Comparison of ENCODE assay signal across 22 cellular contexts in the genomic region with DNA sequence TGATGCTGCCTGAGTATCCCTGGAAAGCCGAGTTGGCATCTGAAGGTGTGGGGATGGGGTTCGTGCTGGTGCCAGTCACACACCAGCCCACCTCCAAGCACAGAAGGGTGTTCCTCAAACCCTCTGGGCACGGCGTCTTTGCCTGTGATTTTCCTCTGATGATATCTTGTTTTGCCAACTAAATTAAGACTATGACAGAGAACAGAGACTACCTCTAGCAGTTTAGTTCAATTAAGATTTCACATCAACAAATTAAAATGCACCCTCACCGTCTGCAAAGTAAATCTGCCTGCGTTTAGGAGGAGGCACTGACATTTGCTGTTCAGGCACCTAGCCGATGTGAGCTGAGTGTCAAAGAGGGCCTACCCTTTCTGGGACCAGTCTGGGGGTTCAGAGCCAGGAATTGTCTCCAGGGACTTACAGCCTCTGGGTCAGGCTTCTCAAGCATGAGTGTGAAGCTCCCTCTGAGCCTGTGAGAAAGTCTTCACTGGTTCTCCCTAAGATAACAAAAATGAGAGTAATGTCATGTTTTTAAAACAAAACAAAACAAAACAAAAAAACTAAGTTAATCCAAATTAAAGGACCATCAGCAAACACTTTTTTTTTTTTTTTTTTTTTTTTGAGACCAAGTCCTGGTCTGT. TPM values are rescaled to one million over a fixed set of nuclear protein-coding genes. Genes with fewer than 3 reads are reported as not detected.
DNase-seq lines count a peak whose midpoint lies in the region; ATAC-seq, FAIRE-seq and TF ChIP-seq lines count a peak whose summit lies in the region.
"Had no signal": no experiment of that assay in that cellular context is flagged by ENCODE, and none has a peak within 500 bp of the region (broad histone marks: within the 10 kb centered on the region; RNA-seq: fewer than 3 reads in every experiment).

No MANE protein-coding gene starts in this region.

- intact Hi-C loops in right cardiac atrium (cut with DNase I) (no loop called here), Right ventricle myocardium superior (cut with DNase I) (no loop called here), mucosa of descending colon (cut with DNase I, micrococcal nuclease) (no loop called here)

- WGBS in right cardiac atrium, result 66% methylated on average over 7 of the region's 7 CpGs
- WGBS in smooth muscle cell (ENCODE audit: low lambda C conversion rate), result 80% methylated on average over 7 of the region's 7 CpGs

- H3K27ac ChIP-seq in right cardiac atrium (ENCODE audit: low read length) (no peak overlapping the region), astrocyte (ENCODE audit: low read depth, low read length) (no peak overlapping the region), smooth muscle cell (ENCODE audit: low read depth) (peak overlapping the region; percentile 84)
- H3K27ac ChIP-seq: PC-9 had no signal

- H3K4me3 Mint-ChIP-seq in astrocyte (ENCODE audit: unreplicated experiment), result no peak overlapping the region
- H3K4me3 Mint-ChIP-seq: CD4-positive, CD25-positive, alpha-beta regulatory T cell had no signal

- H3K4me1 Mint-ChIP-seq in astrocyte (ENCODE audit: low read depth, unreplicated experiment), result peaks cover 20% of the 10 kb centered on the region

- peak; percentile 25 to 27 for ATAC-seq in right cardiac atrium
- ATAC-seq in Right ventricle myocardium superior (ENCODE audit: poor library complexity), result no peak
- no peak for ATAC-seq in mucosa of descending colon
- ATAC-seq: Right ventricle myocardium inferior had no signal

- H3K27me3 Mint-ChIP-seq in astrocyte (ENCODE audit: low read depth, unreplicated experiment), result peaks cover 2% of the 10 kb centered on the region

- H3K4me1 ChIP-seq in right cardiac atrium (ENCODE audit: control insufficient read depth, insufficient read depth, low read length) (no peaks in the 10 kb centered on the region), astrocyte (ENCODE audit: insufficient read depth, low read length) (peaks cover 18% of the 10 kb centered on the region), smooth muscle cell (ENCODE audit: low read depth) (peaks cover 9% of the 10 kb centered on the region), mucosa of descending colon (ENCODE audit: low read depth) (no peaks in the 10 kb centered on the region)

- H2AFZ ChIP-seq in astrocyte (ENCODE audit: low read depth, low read length), result no peak overlapping the region
- no peak overlapping the region for H2AFZ ChIP-seq in smooth muscle cell (ENCODE audit: low read depth)
- H2AFZ ChIP-seq: PC-9 had no signal

- H3K27ac Mint-ChIP-seq in astrocyte (ENCODE audit: unreplicated experiment), result peak overlapping the region; percentile 75
- H3K27ac Mint-ChIP-seq: CD4-positive, CD25-positive, alpha-beta regulatory T cell had no signal

- H3K9me3 Mint-ChIP-seq in astrocyte (ENCODE audit: unreplicated experiment), result no peaks in the 10 kb centered on the region

- no peaks in the 10 kb centered on the region for H3K27me3 ChIP-seq in right cardiac atrium (ENCODE audit: control insufficient read depth, insufficient read depth)
- H3K27me3 ChIP-seq in astrocyte (ENCODE audit: insufficient read depth, low read length), result no peaks in the 10 kb centered on the region
- H3K27me3 ChIP-seq in smooth muscle cell (ENCODE audit: low read depth), result no peaks in the 10 kb centered on the region
- H3K27me3 ChIP-seq: MG63 had no signal

- no peaks in the 10 kb centered on the region for H4K20me1 ChIP-seq in astrocyte (ENCODE audit: insufficient read depth, low read length)
- H4K20me1 ChIP-seq in smooth muscle cell (ENCODE audit: low read depth), result no peaks in the 10 kb centered on the region

- no peaks in the 10 kb centered on the region for H3K79me2 ChIP-seq in astrocyte (ENCODE audit: insufficient read depth, low read length)
- no peaks in the 10 kb centered on the region for H3K79me2 ChIP-seq in smooth muscle cell (ENCODE audit: low read depth)

- H3K36me3 Mint-ChIP-seq in astrocyte (ENCODE audit: low read depth, unreplicated experiment), result peaks cover 2% of the 10 kb centered on the region
- H3K36me3 Mint-ChIP-seq: CD4-positive, CD25-positive, alpha-beta regulatory T cell had no signal

- TF ChIP-seq CTCF in astrocyte (IDR thresholded peaks at IDR 0.05; ENCODE audit: insufficient read depth, low read depth, low read length) (no peak), fibroblast of villous mesenchyme (IDR thresholded peaks at IDR 0.05; ENCODE audit: insufficient read depth, low read depth, low read length) (no peak), smooth muscle cell (IDR thresholded peaks at IDR 0.05; ENCODE audit: borderline replicate concordance, insufficient read depth, poor library complexity, severe bottlenecking) (no peak), mucosa of descending colon (IDR thresholded peaks at IDR 0.05) (no peak)

- H3K4me3 ChIP-seq in right cardiac atrium (ENCODE audit: low read length) (no peak overlapping the region), astrocyte (ENCODE audit: insufficient read depth, low read depth, low read length) (no peak overlapping the region), fibroblast of villous mesenchyme (ENCODE audit: low read depth, low read length) (no peak overlapping the region), smooth muscle cell (no peak overlapping the region), mucosa of descending colon (no peak overlapping the region)
- H3K4me3 ChIP-seq: MG63, PC-9 had no signal

- H3K9ac ChIP-seq in astrocyte (ENCODE audit: low read length) (no peak overlapping the region), smooth muscle cell (ENCODE audit: low read depth) (peak overlapping the region; percentile 54)

- DNase-seq in right cardiac atrium (peak in 1 of 3 donors; percentile 19), Right ventricle myocardium superior (no peak), astrocyte (ENCODE audit: low read depth) (no peak), fibroblast of villous mesenchyme (ENCODE audit: low read depth) (peak; percentile 53), smooth muscle cell (lab: John Stamatoyannopoulos, UW; ENCODE audit: unreplicated experiment) (no peak), mucosa of descending colon (no peak), activated gamma-delta T cell treated with Interleukin-2 at 50 U/mL for 16 hours (no peak), NCI-H146 (lab: John Stamatoyannopoulos, UW) (no peak)
- DNase-seq: 8988T; ACHN; CD4-positive, CD25-positive, alpha-beta regulatory T cell; DMS153; KG1; MG63; NCI-H1694; NCI-H2029 treated with DMSO at 0.1 percent for 48 hours; NCI-H2227 treated with DMSO at 0.1 percent for 48 hours; NCI-H526 treated with DMSO at 0.1 percent for 48 hours; PC-9 had no signal

- H3K36me3 ChIP-seq in astrocyte (ENCODE audit: insufficient read depth, low read length) (no peaks in the 10 kb centered on the region), smooth muscle cell (ENCODE audit: low read depth) (no peaks in the 10 kb centered on the region), mucosa of descending colon (ENCODE audit: low read depth) (no peaks in the 10 kb centered on the region)
- H3K36me3 ChIP-seq: MG63 had no signal

- peaks cover 13% of the 10 kb centered on the region for H3F3A ChIP-seq in smooth muscle cell (ENCODE audit: low read depth)

- H3K4me2 ChIP-seq in astrocyte (ENCODE audit: low read length), result no peak overlapping the region
- no peak overlapping the region for H3K4me2 ChIP-seq in smooth muscle cell
- H3K4me2 ChIP-seq: PC-9 had no signal

- H3K9me3 ChIP-seq in right cardiac atrium (ENCODE audit: control insufficient read depth, low read length), result no peaks in the 10 kb centered on the region
- H3K9me3 ChIP-seq in astrocyte (ENCODE audit: insufficient read depth, low read depth, low read length), result no peaks in the 10 kb centered on the region
- H3K9me3 ChIP-seq in smooth muscle cell (replicated peaks; ENCODE audit: low read depth), result no peaks in the 10 kb centered on the region
- no peaks in the 10 kb centered on the region for H3K9me3 ChIP-seq in mucosa of descending colon
- H3K9me3 ChIP-seq: MG63 had no signal

- no peak for FAIRE-seq in astrocyte (lab: Jason Lieb, UNC)
- FAIRE-seq: GM19239, H54 had no signal

RNA-seq across cellular contexts. Expression of gene CTNNA1, which starts 55.4 kb away (rescaled TPM):
- total RNA-seq in right cardiac atrium, result 100 to 1,000 TPM; 264 to 360 (median 290) TPM
- polyA plus RNA-seq in right cardiac atrium, result 163 TPM
- 297 TPM for total RNA-seq in Right ventricle myocardium superior
- total RNA-seq in astrocyte, result 312 and 359 TPM in 2 replicates
- 455 and 461 TPM in 2 replicates for total RNA-seq in fibroblast of villous mesenchyme
- total RNA-seq in smooth muscle cell, result 251 and 285 TPM in 2 replicates
- polyA plus RNA-seq in smooth muscle cell, result 148 and 149 TPM in 2 replicates
- 100 to 1,000 TPM; 347 to 457 (median 380) TPM for total RNA-seq in mucosa of descending colon

Comparison
In these comparisons a context has a peak if more than half of its experiments do, and no peak if none do; other contexts are left out.
1. ATAC-seq: peak in right cardiac atrium (2 of 2); none in Right ventricle myocardium superior (single experiment) and mucosa of descending colon (single experiment).